13 cellular contexts compared by ENCODE assay signal in the genomic region with DNA sequence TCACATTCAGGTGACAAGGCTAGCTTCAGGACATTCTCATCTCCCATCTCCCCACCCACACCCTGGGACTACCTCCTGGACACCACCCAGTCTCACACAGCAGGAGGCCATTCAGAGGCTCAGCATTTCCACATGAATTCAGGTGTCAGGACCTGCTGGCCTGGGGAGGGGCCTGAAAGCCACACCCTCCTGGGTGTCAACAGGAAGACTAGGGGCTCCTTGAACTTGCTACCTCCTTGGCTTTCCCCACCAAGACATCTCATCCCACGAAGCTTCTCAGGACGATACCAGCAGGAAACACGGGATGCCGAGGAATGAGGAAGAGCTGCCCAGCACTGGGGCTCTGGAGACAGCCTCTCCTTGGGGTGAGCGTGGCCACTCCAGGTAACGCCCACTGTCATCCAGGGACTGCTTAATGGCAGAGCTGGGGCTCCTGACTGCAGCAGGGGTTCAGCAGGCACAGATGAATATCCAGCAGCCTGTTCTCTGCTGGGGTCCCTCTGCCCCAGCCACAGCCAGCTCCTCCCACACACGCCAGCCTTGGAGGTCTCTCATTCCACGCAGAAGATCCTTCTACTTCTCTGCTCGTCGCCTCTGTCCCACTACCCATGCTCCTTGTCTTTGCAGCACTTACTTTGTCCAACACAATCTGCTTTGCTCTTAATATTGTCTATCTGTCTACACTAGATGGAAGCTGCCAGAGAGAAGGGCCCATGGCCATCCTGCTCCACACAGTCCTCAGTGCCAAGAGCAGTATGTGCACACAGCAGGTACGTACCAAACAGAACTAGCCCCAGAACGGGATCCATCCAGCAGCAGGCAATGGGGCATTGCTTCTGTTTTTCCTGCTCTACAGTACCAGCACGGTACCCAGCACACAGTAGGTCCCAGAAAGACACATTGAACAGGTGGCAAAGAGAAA.
A peak's percentile ranks its signal among the peaks of the same experiment; 100 is the strongest.
DNase-seq lines count a peak whose midpoint lies in the region; ATAC-seq and TF ChIP-seq lines count a peak whose summit lies in the region.
"Had no signal": no experiment of that assay in that cellular context is flagged by ENCODE, and none has a peak within 500 bp of the region (broad histone marks: within the 10 kb centered on the region; RNA-seq: fewer than 3 reads in every experiment).

No MANE protein-coding gene starts in this region.

- H3K4me1 ChIP-seq in subcutaneous abdominal adipose tissue (ENCODE audit: control insufficient read depth in 5 of 5, insufficient read depth in 5 of 5, low read length in 5 of 5), result peaks cover 7 to 59% (median 40%) of the 10 kb centered on the region in 5 donors

- DNase-seq in T-helper 2 cell treated with Interferon-gamma antibody and Interleukin-4, amounts not matched to agents 5 μg/mL and 100 μg/mL, for 36 hours (ENCODE audit: low spot score), result no peak
- DNase-seq in T-helper 2 cell (no peak), MCF 10A (ENCODE audit: unreplicated experiment) (peak; percentile 9), immature natural killer cell (no peak), SKM-1 treated with dmso at 0.1 percent for 144 hours (lab: John Stamatoyannopoulos, UW; ENCODE audit: unreplicated experiment) (no peak)
- DNase-seq: activated T-cell treated with anti-CD3 and anti-CD28 coated beads, Interleukin-2, amount 50 U/mL, for 48 hours; GOT3; MV-4-11; NCI-H446 had no signal

- CTCF ChIA-PET in MCF 10A (lab: Yijun Ruan, JAX), result interaction anchor here (0.6 kb wide), 1 partner anchor 9 kb away, joined by 3 read pairs; no protein-coding TSS in a partner anchor

- no peak overlapping the region for H3K9ac ChIP-seq in subcutaneous abdominal adipose tissue (ENCODE audit: low read length in 5 of 5)

- no TSS peak for BruUV-seq in MCF 10A (replicated peaks; lab: Mats Ljungman, UMichigan)

- no peak for TF ChIP-seq CTCF in MCF 10A (IDR thresholded peaks at IDR 0.05; ENCODE audit: unreplicated experiment)

- H3K27me3 Mint-ChIP-seq in T-helper 2 cell treated with Interferon-gamma antibody and Interleukin-4, amounts not matched to agents 5 μg/mL and 100 μg/mL, for 36 hours (ENCODE audit: low read depth), result no peaks in the 10 kb centered on the region
- no peaks in the 10 kb centered on the region for H3K27me3 Mint-ChIP-seq in MCF 10A (ENCODE audit: insufficient read depth, unreplicated experiment)
- H3K27me3 Mint-ChIP-seq in immature natural killer cell (ENCODE audit: low read depth in 3 of 3), result peaks cover 46 to 49% (median 47%) of the 10 kb centered on the region in 3 donors

- peak overlapping the region; percentile 54 for H3K27ac ChIP-seq in subcutaneous abdominal adipose tissue (ENCODE audit: low read depth, low read length)
- H3K27ac ChIP-seq: thoracic aorta had no signal

- ATAC-seq in GM18867 (IDR thresholded peaks at IDR 0.05; ENCODE audit: unreplicated experiment) (no peak), GM18868 (IDR thresholded peaks at IDR 0.05; ENCODE audit: unreplicated experiment) (no peak)

- H3K9me3 ChIP-seq in subcutaneous abdominal adipose tissue (ENCODE audit: control insufficient read depth in 5 of 5, low read length in 5 of 5), result no peaks in the 10 kb centered on the region
- H3K9me3 ChIP-seq: thoracic aorta had no signal

- peak overlapping the region; percentile 75 for H3K27ac Mint-ChIP-seq in T-helper 2 cell treated with Interferon-gamma antibody and Interleukin-4, amounts not matched to agents 5 μg/mL and 100 μg/mL, for 36 hours
- no peak overlapping the region for H3K27ac Mint-ChIP-seq in MCF 10A (ENCODE audit: low read depth, unreplicated experiment)
- peak overlapping the region; percentile 94 to 100 (median 98) for H3K27ac Mint-ChIP-seq in immature natural killer cell

- H3K4me3 ChIP-seq in subcutaneous abdominal adipose tissue (ENCODE audit: low read depth in 1 of 5, low read length in 5 of 5), result no peak overlapping the region
- H3K4me3 ChIP-seq: thoracic aorta had no signal

- no peak overlapping the region for H3K4me3 Mint-ChIP-seq in T-helper 2 cell treated with Interferon-gamma antibody and Interleukin-4, amounts not matched to agents 5 μg/mL and 100 μg/mL, for 36 hours
- H3K4me3 Mint-ChIP-seq in MCF 10A (ENCODE audit: unreplicated experiment) (no peak overlapping the region), immature natural killer cell (peak overlapping the region; percentile 50 to 72 (median 62))

- intact Hi-C loops in MCF 10A (cut with micrococcal nuclease), result no loop called here

- peaks cover 0 to 19% (median 10%) of the 10 kb centered on the region in 5 donors for H3K36me3 ChIP-seq in subcutaneous abdominal adipose tissue (ENCODE audit: control insufficient read depth in 5 of 5, insufficient read depth in 5 of 5, low read length in 5 of 5)
- H3K36me3 ChIP-seq: thoracic aorta had no signal

- POLR2A ChIA-PET in MCF 10A (lab: Yijun Ruan, JAX), result no interaction called here

- H3K9me3 Mint-ChIP-seq in T-helper 2 cell treated with Interferon-gamma antibody and Interleukin-4, amounts not matched to agents 5 μg/mL and 100 μg/mL, for 36 hours, result no peaks in the 10 kb centered on the region
- H3K9me3 Mint-ChIP-seq in MCF 10A (ENCODE audit: unreplicated experiment) (no peaks in the 10 kb centered on the region), immature natural killer cell (no peaks in the 10 kb centered on the region)

- peaks cover 5% of the 10 kb centered on the region for H3K36me3 Mint-ChIP-seq in T-helper 2 cell treated with Interferon-gamma antibody and Interleukin-4, amounts not matched to agents 5 μg/mL and 100 μg/mL, for 36 hours (ENCODE audit: low read depth)
- H3K36me3 Mint-ChIP-seq in MCF 10A (ENCODE audit: insufficient read depth, unreplicated experiment) (peaks cover 11% of the 10 kb centered on the region), immature natural killer cell (peaks cover 4 to 13% (median 5%) of the 10 kb centered on the region in 3 donors)

- no peaks in the 10 kb centered on the region for H3K27me3 ChIP-seq in subcutaneous abdominal adipose tissue (ENCODE audit: control insufficient read depth in 5 of 5, insufficient read depth in 4 of 5, low read length in 5 of 5)

- H3K4me1 Mint-ChIP-seq in T-helper 2 cell treated with Interferon-gamma antibody and Interleukin-4, amounts not matched to agents 5 μg/mL and 100 μg/mL, for 36 hours (ENCODE audit: low read depth), result peaks cover 64% of the 10 kb centered on the region
- peaks cover 11% of the 10 kb centered on the region for H3K4me1 Mint-ChIP-seq in MCF 10A (ENCODE audit: insufficient read depth, unreplicated experiment)
- peaks cover 95 to 97% of the 10 kb centered on the region in 2 donors for H3K4me1 Mint-ChIP-seq in immature natural killer cell

Comparison
In these comparisons a context has a peak if more than half of its experiments do, and no peak if none do; other contexts are left out.
1. H3K4me3 Mint-ChIP-seq: peak in immature natural killer cell (5 of 5); none in T-helper 2 cell treated with Interferon-gamma antibody and Interleukin-4, amounts not matched to agents 5 μg/mL and 100 μg/mL, for 36 hours (single experiment) and MCF 10A (single experiment).